Comparison of ENCODE assay signal across 19 cellular contexts in genomic region chr17:50186661-50187402, GRCh38. TPM values are rescaled to one million over a fixed set of nuclear protein-coding genes. Genes with fewer than 3 reads are reported as not detected.
DNase-seq lines count a peak whose midpoint lies in the region; ATAC-seq, FAIRE-seq and TF ChIP-seq lines count a peak whose summit lies in the region.
"Had no signal": no experiment of that assay in that cellular context is flagged by ENCODE, and none has a peak within 500 bp of the region (broad histone marks: within the 10 kb centered on the region; RNA-seq: fewer than 3 reads in every experiment).

No MANE protein-coding gene starts in this region.

- no peak for FAIRE-seq in kidney (lab: Jason Lieb, UNC)
- FAIRE-seq: small intestine had no signal

- in situ Hi-C loops in GM23248 (cut with MboI) (no loop called here), astrocyte of the spinal cord (cut with HindIII; ENCODE audit: low sequenced_read_pairs) (no loop called here)

- H3F3A ChIP-seq in GM23248 (ENCODE audit: insufficient read depth) = peaks cover 93% of the 10 kb centered on the region

- DNase-seq in GM23248 (peak; percentile 88), astrocyte of the spinal cord (ENCODE audit: low read depth, low spot score) (peak; percentile 83), kidney (peak; percentile 51), tibial artery (no peak), HuH-7 (ENCODE audit: low spot score) (no peak), superior temporal gyrus (ENCODE audit: extremely low spot score) (no peak), colonic mucosa (no peak)
- DNase-seq: activated CD4-positive, CD25-positive, alpha-beta regulatory T cell; activated gamma-delta T cell; body of pancreas; CD4-positive, CD25-positive, alpha-beta regulatory T cell; DMS79 treated with DMSO at 0.1 percent for 48 hours; esophagus squamous epithelium; NCI-H1417; small intestine; trophoblast cell had no signal

- H3K27me3 ChIP-seq in GM23248 (replicated peaks; ENCODE audit: insufficient read depth) (no peaks in the 10 kb centered on the region), tibial artery (no peaks in the 10 kb centered on the region), colonic mucosa (no peaks in the 10 kb centered on the region)
- H3K27me3 ChIP-seq: body of pancreas, esophagus squamous epithelium had no signal

- H3K9ac ChIP-seq in GM23248 = peak overlapping the region; percentile 100
- H3K9ac ChIP-seq in kidney (ENCODE audit: low read length in 2 of 2) = no peak overlapping the region
- H3K9ac ChIP-seq in colonic mucosa (ENCODE audit: low read depth in 2 of 2, low read length in 2 of 2) = no peak overlapping the region

- H3K4me2 ChIP-seq in GM23248 (ENCODE audit: unreplicated experiment) = peak overlapping the region; percentile 27
- H3K4me2 ChIP-seq: GM23338 had no signal

- peak overlapping the region; percentile 100 for H3K27ac ChIP-seq in GM23248
- no peak overlapping the region for H3K27ac ChIP-seq in kidney (ENCODE audit: low read depth in 2 of 2, low read length in 2 of 2)
- peak overlapping the region; percentile 98 to 99 for H3K27ac ChIP-seq in tibial artery
- no peak overlapping the region for H3K27ac ChIP-seq in colonic mucosa
- H3K27ac ChIP-seq: body of pancreas had no signal

- H3K4me3 ChIP-seq in GM23248 = no peak overlapping the region
- H3K4me3 ChIP-seq in astrocyte of the spinal cord (ENCODE audit: low read depth, low read length) = no peak overlapping the region
- no peak overlapping the region for H3K4me3 ChIP-seq in kidney (ENCODE audit: low read length in 2 of 2)
- no peak overlapping the region for H3K4me3 ChIP-seq in tibial artery
- H3K4me3 ChIP-seq in colonic mucosa = no peak overlapping the region
- H3K4me3 ChIP-seq: body of pancreas, esophagus squamous epithelium, GM23338 had no signal

- H3K79me2 ChIP-seq in GM23248 (ENCODE audit: insufficient read depth) = peaks cover 4% of the 10 kb centered on the region; the same call in 1 of the 2 replicates

- 17 to 18% methylated on average over 18 to 24 of the region's 24 CpGs for WGBS in GM23248 (ENCODE audit: low coverage in 1 of 2, low lambda C conversion rate in 2 of 2, missing lambda C conversion rate in 2 of 2), 2 experiments

- ATAC-seq in HG02885 (IDR thresholded peaks at IDR 0.05; ENCODE audit: poor library complexity, unreplicated experiment) = no peak
- ATAC-seq: body of pancreas, GM23338 had no signal

- H3K36me3 ChIP-seq in GM23248 (ENCODE audit: low read depth) = peaks cover 46% of the 10 kb centered on the region
- no peaks in the 10 kb centered on the region for H3K36me3 ChIP-seq in kidney (ENCODE audit: control insufficient read depth in 1 of 2, insufficient read depth in 2 of 2, low read length in 2 of 2)
- peaks cover 65 to 66% (median 65%) of the 10 kb centered on the region in 3 donors for H3K36me3 ChIP-seq in tibial artery
- no peaks in the 10 kb centered on the region for H3K36me3 ChIP-seq in colonic mucosa

- H4K20me1 ChIP-seq in GM23248 (ENCODE audit: insufficient read depth) = no peaks in the 10 kb centered on the region

- TF ChIP-seq CTCF in astrocyte of the spinal cord (IDR thresholded peaks at IDR 0.05; ENCODE audit: low read depth, low read length) (no peak), kidney (IDR thresholded peaks at IDR 0.05; ENCODE audit: borderline replicate concordance, extremely low read depth, insufficient read depth) (no peak), tibial artery (IDR thresholded peaks at IDR 0.05) (no peak), colonic mucosa (IDR thresholded peaks at IDR 0.05) (no peak)

- H3K9me3 ChIP-seq in GM23248 (ENCODE audit: low read depth) (no peaks in the 10 kb centered on the region), kidney (ENCODE audit: control insufficient read depth in 1 of 2, low read length in 2 of 2) (no peaks in the 10 kb centered on the region), tibial artery (no peaks in the 10 kb centered on the region), colonic mucosa (no peaks in the 10 kb centered on the region)
- H3K9me3 ChIP-seq: body of pancreas, esophagus squamous epithelium had no signal

- intact Hi-C loops in kidney (cut with DNase I) (no loop called here), tibial artery (cut with DNase I; ENCODE audit: low total_unique reads) (no loop called here), colonic mucosa (cut with DNase I) (no loop called here)

- no peaks in the 10 kb centered on the region for H3K9me2 ChIP-seq in GM23248 (ENCODE audit: insufficient read depth)

- H2AFZ ChIP-seq in GM23248 = no peak overlapping the region
- H2AFZ ChIP-seq: GM23338 had no signal

- H3K4me1 ChIP-seq in GM23248 (ENCODE audit: insufficient read depth) = peaks cover 25% of the 10 kb centered on the region
- no peaks in the 10 kb centered on the region for H3K4me1 ChIP-seq in kidney (ENCODE audit: control insufficient read depth in 1 of 2, insufficient read depth in 1 of 2, low read depth in 1 of 2, low read length in 2 of 2)
- peaks cover 0 to 64% (median 43%) of the 10 kb centered on the region in 4 donors for H3K4me1 ChIP-seq in tibial artery
- H3K4me1 ChIP-seq in colonic mucosa = no peaks in the 10 kb centered on the region
- H3K4me1 ChIP-seq: body of pancreas had no signal

RNA-seq across cellular contexts. Expression of gene COL1A1, which starts 14.6 kb away (rescaled TPM):
- total RNA-seq in GM23248 (2014; rRNA removed; shearing (Covaris generic)) = 6,472 and 7,860 TPM in 2 replicates
- polyA plus RNA-seq in GM23248 (2016; fragmentation: Nextera tagmentation; extraction: Ambion mirVana) = 15,283 and 15,653 TPM in 2 replicates
- total RNA-seq in kidney = 142 TPM
- 9.2 TPM for polyA plus RNA-seq in kidney (ENCODE audit: insufficient read depth, low read depth, low replicate concordance)
- 100 to 1,000 TPM in 1 of 2 donors, 10 to 100 TPM in 1; 74.7 to 127 TPM for total RNA-seq in colonic mucosa
- polyA plus RNA-seq: CD4-positive, CD25-positive, alpha-beta regulatory T cell had no signal

RNA-seq across cellular contexts. Expression of gene SGCA, which starts 21.0 kb away (rescaled TPM):
- total RNA-seq in GM23248 (2014; rRNA removed; shearing (Covaris generic)) = 1.6 TPM in 1 of 2 replicates, not detected in the other
- polyA plus RNA-seq in GM23248 (2016; fragmentation: Nextera tagmentation; extraction: Ambion mirVana) = 1.4 and 1.8 TPM in 2 replicates
- total RNA-seq in kidney = 4.2 TPM
- 5.5 TPM for polyA plus RNA-seq in kidney (ENCODE audit: insufficient read depth, low read depth, low replicate concordance)
- total RNA-seq in colonic mucosa = 1 to 10 TPM in 1 of 2 donors, under 1 TPM in 1; 0.89 to 5.5 TPM
- total RNA-seq: CD4-positive, CD25-positive, alpha-beta regulatory T cell; GM23338; mononuclear cell had no signal
- polyA plus RNA-seq: CD4-positive, CD25-positive, alpha-beta regulatory T cell had no signal

RNA-seq across cellular contexts. Expression of gene PPP1R9B, which starts 36.4 kb away (rescaled TPM):
- 62.0 and 69.4 TPM in 2 replicates for total RNA-seq in GM23248 (2014; rRNA removed; shearing (Covaris generic))
- polyA plus RNA-seq in GM23248 (2016; fragmentation: Nextera tagmentation; extraction: Ambion mirVana) (2.3 and 3.2 TPM in 2 replicates), kidney (ENCODE audit: insufficient read depth, low read depth, low replicate concordance) (17.1 TPM)
- total RNA-seq in kidney (64.4 TPM), colonic mucosa (10 to 100 TPM; 36.6 to 43.2 TPM)

RNA-seq across cellular contexts. Expression of gene SAMD14, which starts 56.9 kb away (rescaled TPM):
- 3.0 and 4.4 TPM in 2 replicates for total RNA-seq in GM23248 (2014; rRNA removed; shearing (Covaris generic))
- polyA plus RNA-seq in GM23248 (2016; fragmentation: Nextera tagmentation; extraction: Ambion mirVana) (1.3 TPM in 2 replicates), kidney (ENCODE audit: insufficient read depth, low read depth, low replicate concordance) (3.7 TPM)
- total RNA-seq in kidney (5.0 TPM), colonic mucosa (1 to 10 TPM in 1 of 2 donors, under 1 TPM in 1; 0.77 to 2.3 TPM)
- total RNA-seq: body of pancreas had no signal

Comparison
In these comparisons a context has a peak if more than half of its experiments do, and no peak if none do; other contexts are left out.
1. DNase-seq: peak in GM23248 (single experiment), astrocyte of the spinal cord (single experiment) and kidney (single experiment); none in tibial artery (0 of 2), HuH-7 (single experiment), superior temporal gyrus (single experiment) and colonic mucosa (single experiment).
2. H3K27ac ChIP-seq: peak in GM23248 (single experiment) and tibial artery (2 of 2); none in kidney (0 of 2) and colonic mucosa (single experiment).
3. RNA of gene COL1A1, which starts 14.6 kb away (total RNA-seq): 6,472 to 7,860 TPM in GM23248; 142 TPM in kidney (single experiment) and 74.7 to 127 TPM in colonic mucosa; every median in the first group is over 10 times any median in the second.